ENCODE assay signal across 8 cellular contexts in genomic region chr5:138491284-138491648, GRCh38. TPM values are rescaled to one million over a fixed set of nuclear protein-coding genes. Genes with fewer than 3 reads are reported as not detected.
DNase-seq lines count a peak whose midpoint lies in the region; ATAC-seq and TF ChIP-seq lines count a peak whose summit lies in the region.

No MANE protein-coding gene starts in this region.

- H3T11ph ChIP-seq in H9 (ENCODE audit: low read length) = no peak overlapping the region

- H2BK5ac ChIP-seq in H9 (ENCODE audit: insufficient read length, low read length) = no peak overlapping the region

- TSS peak; percentile 68 for BruUV-seq in A673 (replicated peaks; lab: Mats Ljungman, UMichigan)

- CTCF ChIA-PET in A673 (lab: Charles Lee) = interaction anchor here (0.6 to 1.3 kb wide), 2 partner anchors 42 to 358 kb away, joined by 3 to 8 read pairs; no protein-coding TSS in a partner anchor

- no peak overlapping the region for H2BK120ac ChIP-seq in H9 (ENCODE audit: low read depth, low read length, poor library complexity, severe bottlenecking)

- no peak overlapping the region for H2AK5ac ChIP-seq in H9 (ENCODE audit: insufficient read length, low read length)

- peak overlapping the region; percentile 93 for H3K14ac ChIP-seq in H9 (ENCODE audit: insufficient read depth, low read length)

- TF ChIP-seq POLR2A in breast epithelium (IDR thresholded peaks at IDR 0.05) = no peak

- intact Hi-C loops in A673 (cut with micrococcal nuclease; ENCODE audit: unreplicated experiment) (loop anchor here (10.0 kb wide), 1 partner anchor 276 kb away; the partner anchor contains the start of gene CDC23), breast epithelium (cut with DNase I; ENCODE audit: low total_unique reads) (loop anchor here (1.0 kb wide), 1 partner anchor 41 kb away; no protein-coding TSS in a partner anchor), mucosa of descending colon (cut with DNase I, micrococcal nuclease) (no loop called here)

- no peak overlapping the region for H4K8ac ChIP-seq in H9 (replicated peaks; ENCODE audit: insufficient read length, low read depth, low read length)

- H3K4me1 ChIP-seq in A673 (ENCODE audit: insufficient read depth, low read length, poor library complexity, severe bottlenecking) = peaks cover 23% of the 10 kb centered on the region
- H3K4me1 ChIP-seq in H9 (ENCODE audit: insufficient read depth, low read length) = peaks cover 4% of the 10 kb centered on the region; the same call in 1 of the 2 replicates
- H3K4me1 ChIP-seq in breast epithelium = peaks cover 13 to 15% of the 10 kb centered on the region in 2 donors
- H3K4me1 ChIP-seq in mucosa of descending colon (ENCODE audit: low read depth) = peaks cover 16% of the 10 kb centered on the region

- H3K36me3 Mint-ChIP-seq in H9 (ENCODE audit: insufficient read depth in 1 of 3, low read depth in 3 of 3) = no peaks in the 10 kb centered on the region; a peak in 1 of 7 replicates

- peak; percentile 19 for ATAC-seq in mucosa of descending colon
- ATAC-seq in GM21717 (IDR thresholded peaks at IDR 0.05; ENCODE audit: unreplicated experiment) = no peak
- no peak for ATAC-seq in GM21447 (IDR thresholded peaks at IDR 0.05; ENCODE audit: unreplicated experiment)
- no peak for ATAC-seq in HG02973 (IDR thresholded peaks at IDR 0.05; ENCODE audit: unreplicated experiment)

- H3K27ac Mint-ChIP-seq in H9 = no peak overlapping the region

- WGBS in H9 (ENCODE audit: extremely low coverage, insufficient read length, low lambda C conversion rate) = no CpG with 5 or more reads among the region's 11 CpGs

- H3K4me1 Mint-ChIP-seq in H9 = peaks cover 31 to 41% of the 10 kb centered on the region in 2 experiments

- H4K91ac ChIP-seq in H9 (ENCODE audit: insufficient read length, low read depth, low read length) = no peak overlapping the region

- H3K36me3 ChIP-seq in A673 (ENCODE audit: insufficient read depth, low read length, poor library complexity, severe bottlenecking) = no peaks in the 10 kb centered on the region
- no peaks in the 10 kb centered on the region for H3K36me3 ChIP-seq in breast epithelium
- no peaks in the 10 kb centered on the region for H3K36me3 ChIP-seq in mucosa of descending colon (ENCODE audit: low read depth)

- no peaks in the 10 kb centered on the region; a peak in 1 of 5 replicates for H3K9me3 Mint-ChIP-seq in H9

- H4K20me1 ChIP-seq in H9 (ENCODE audit: control insufficient read depth, insufficient read depth, insufficient read length) = no peaks in the 10 kb centered on the region

- H3K18ac ChIP-seq in H9 (ENCODE audit: insufficient read length, low read depth, low read length) = peak overlapping the region; percentile 91

- H3K27ac ChIP-seq in A673 (ENCODE audit: low read depth, low read length, poor library complexity, severe bottlenecking) (peak overlapping the region; percentile 81), H9 (ENCODE audit: insufficient read length, low read depth, low read length) (no peak overlapping the region), breast epithelium (peak overlapping the region; percentile 56 to 86)

- H2BK12ac ChIP-seq in H9 (ENCODE audit: insufficient read length, low read depth, low read length) = no peak overlapping the region

- no peak overlapping the region for H3K4ac ChIP-seq in H9 (ENCODE audit: low read depth, low read length)

- H3K9me3 ChIP-seq in A673 (ENCODE audit: low read depth, low read length, poor library complexity, severe bottlenecking) (no peaks in the 10 kb centered on the region), H9 (ENCODE audit: control insufficient read depth, low read depth, low read length) (no peaks in the 10 kb centered on the region), breast epithelium (no peaks in the 10 kb centered on the region), mucosa of descending colon (no peaks in the 10 kb centered on the region)

- POLR2A ChIA-PET in A673 (lab: Charles Lee; ENCODE audit: low non-redundant PET) = no interaction called here

- H3K4me3 Mint-ChIP-seq in H9 = peak overlapping the region; percentile 52 to 75

- no peaks in the 10 kb centered on the region for H3K79me2 ChIP-seq in H9 (ENCODE audit: insufficient read depth, low read length)

- H3K27me3 ChIP-seq in A673 (replicated peaks; ENCODE audit: insufficient read depth, low read depth, low read length, poor library complexity) (no peaks in the 10 kb centered on the region), H9 (ENCODE audit: insufficient read depth, low read length) (no peaks in the 10 kb centered on the region; the same call in 1 of the 2 replicates), breast epithelium (no peaks in the 10 kb centered on the region)

- no peak overlapping the region for H4K5ac ChIP-seq in H9 (ENCODE audit: insufficient read length, low read depth, low read length)

- H3K27me3 Mint-ChIP-seq in H9 (ENCODE audit: low read depth) = peaks cover 45% of the 10 kb centered on the region

- H3K9ac ChIP-seq in H9 (ENCODE audit: extremely low read depth, insufficient read length, low read length) = no peak overlapping the region

- no peak overlapping the region for H2BK20ac ChIP-seq in H9 (ENCODE audit: low read depth, low read length, poor library complexity, severe bottlenecking)

- no peak for DNase-seq in A673 (ENCODE audit: low spot score)
- no peak for DNase-seq in H9
- DNase-seq in breast epithelium (ENCODE audit: low spot score in 2 of 2) = no peak
- peak in 1 of 3 donors; percentile 43 for DNase-seq in mucosa of descending colon
- DNase-seq in stimulated activated CD4-positive, alpha-beta T cell treated with anti-CD3 and anti-CD28 coated beads, Interleukin-4, amount 100 ng/mL, for 24 hours = no peak

- H3K4me3 ChIP-seq in A673 (ENCODE audit: low read depth, low read length, poor library complexity, severe bottlenecking) = peak overlapping the region; percentile 52
- peak overlapping the region; percentile 48 to 75 (median 65) for H3K4me3 ChIP-seq in breast epithelium
- H3K4me3 ChIP-seq in mucosa of descending colon = no peak overlapping the region

- TF ChIP-seq CTCF in A673 (conservative IDR thresholded peaks at IDR 0.05; ENCODE audit: low read depth, low read length) (no peak), H9 (conservative IDR thresholded peaks at IDR 0.05) (no peak), breast epithelium (IDR thresholded peaks at IDR 0.05) (no peak), mucosa of descending colon (IDR thresholded peaks at IDR 0.05) (no peak)

- no peak overlapping the region for H2BK15ac ChIP-seq in H9 (ENCODE audit: low read depth, low read length)

- peaks cover 11% of the 10 kb centered on the region for H3K23me2 ChIP-seq in H9 (ENCODE audit: insufficient read length, low read depth, low read length, poor library complexity, severe bottlenecking)

- no peak overlapping the region for H3K56ac ChIP-seq in H9 (ENCODE audit: insufficient read length, low read depth, low read length)

- peak overlapping the region; percentile 52 for H3K4me2 ChIP-seq in H9 (ENCODE audit: insufficient read depth, insufficient read length, low read length)

- H3K23ac ChIP-seq in H9 (ENCODE audit: insufficient read length, low read depth, low read length) = no peak overlapping the region

- no peak overlapping the region for H2AFZ ChIP-seq in H9 (ENCODE audit: low read length)

- no peaks in the 10 kb centered on the region for H3K79me1 ChIP-seq in H9 (ENCODE audit: insufficient read depth, low read depth, low read length, poor library complexity, severe bottlenecking)

RNA-seq across cellular contexts. Expression of gene EGR1, which starts 26.0 kb away (rescaled TPM):
- 64.8 and 98.2 TPM in 2 replicates for total RNA-seq in A673 (2021)
- total RNA-seq in H9 (2021) = 76.6 and 83.3 TPM in 2 replicates
- 10 to 100 TPM; 11.8 to 61.0 (median 18.4) TPM for total RNA-seq in breast epithelium
- total RNA-seq in mucosa of descending colon = 10 to 100 TPM; 16.8 to 90.0 (median 23.5) TPM

RNA-seq across cellular contexts. Expression of gene ETF1, which starts 51.8 kb away (rescaled TPM):
- 172 and 191 TPM in 2 replicates for total RNA-seq in A673 (2021)
- 175 and 183 TPM in 2 replicates for total RNA-seq in H9 (2021)
- total RNA-seq in breast epithelium = 100 to 1,000 TPM in 2 of 3 donors, 10 to 100 TPM in 1; 95.4 to 112 (median 104) TPM
- total RNA-seq in mucosa of descending colon = 100 to 1,000 TPM in 1 of 3 donors, 10 to 100 TPM in 2; 66.5 to 114 (median 85.7) TPM

RNA-seq across cellular contexts. Expression of gene REEP2, which starts 52.4 kb away (rescaled TPM):
- total RNA-seq in A673 (2021) (8.4 and 14.6 TPM in 2 replicates), H9 (2021) (44.3 and 49.0 TPM in 2 replicates), breast epithelium (1 to 10 TPM in 1 of 3 donors, under 1 TPM in 2; 0.88 to 2.7 (median 0.98) TPM), mucosa of descending colon (10 to 100 TPM in 1 of 3 donors, 1 to 10 TPM in 2; 1.0 to 16.3 (median 2.7) TPM)

Comparison
In these comparisons a context has a peak if more than half of its experiments do, and no peak if none do; other contexts are left out.
1. intact Hi-C loops: an anchor here in A673 (10.0 kb wide) and breast epithelium (1.0 kb wide); none called in mucosa of descending colon.